Comparison of ENCODE assay signal across 8 cellular contexts in genomic region chr2:60439219-60439974, GRCh38.
DNase-seq lines count a peak whose midpoint lies in the region; ATAC-seq, FAIRE-seq and TF ChIP-seq lines count a peak whose summit lies in the region.

No MANE protein-coding gene starts in this region.

- H3K4me1 ChIP-seq in keratinocyte (ENCODE audit: control insufficient read depth, extremely low read depth, insufficient read depth, low read length): peaks cover 19% of the 10 kb centered on the region

- H2AFZ ChIP-seq in keratinocyte (ENCODE audit: control insufficient read depth, low read length): no peak overlapping the region

- peak; percentile 96 for ATAC-seq in HG03095 (IDR thresholded peaks at IDR 0.05; ENCODE audit: unreplicated experiment)

- POLR2A ChIA-PET in BJ (lab: Charles Lee): no interaction called here

- H3K4me3 ChIP-seq in BJ (ENCODE audit: low read depth, low read length): no peak overlapping the region
- no peak overlapping the region for H3K4me3 ChIP-seq in keratinocyte (ENCODE audit: control insufficient read depth in 2 of 3, extremely low read depth in 1 of 3, insufficient read depth in 2 of 3, low read depth in 1 of 3, low read length in 3 of 3)

- FAIRE-seq in keratinocyte (lab: Jason Lieb, UNC): no peak

- H3K4me2 ChIP-seq in keratinocyte (ENCODE audit: control insufficient read depth, extremely low read depth, insufficient read depth, low read depth, low read length): no peak overlapping the region

- H3K27me3 ChIP-seq in BJ (ENCODE audit: control insufficient read depth, insufficient read depth, low read length): no peaks in the 10 kb centered on the region
- no peaks in the 10 kb centered on the region for H3K27me3 ChIP-seq in keratinocyte (ENCODE audit: control insufficient read depth, extremely low read depth, insufficient read depth, low read length)

- DNase-seq in BJ (ENCODE audit: low read depth) (no peak), GM19238 (ENCODE audit: insufficient read length, low spot score) (peak; percentile 76), SKM-1 (lab: John Stamatoyannopoulos, UW; ENCODE audit: unreplicated experiment) (peak; percentile 97), keratinocyte (ENCODE audit: low read depth, low spot score) (no peak), ureter (ENCODE audit: low spot score) (no peak)
- no peak for DNase-seq in activated CD8-positive, alpha-beta memory T cell treated with anti-CD3 and anti-CD28 coated beads for 24 hours
- DNase-seq in stimulated activated CD8-positive, alpha-beta memory T cell treated with anti-CD3 and anti-CD28 coated beads, Interleukin-4, amount 100 ng/mL, for 48 hours: no peak

- H3K79me2 ChIP-seq in keratinocyte (ENCODE audit: control insufficient read depth, insufficient read depth, low read length): no peaks in the 10 kb centered on the region

- H3K27ac ChIP-seq in keratinocyte (ENCODE audit: control insufficient read depth, insufficient read depth, low read length): no peak overlapping the region

- no peak overlapping the region for H3K9ac ChIP-seq in keratinocyte (ENCODE audit: control insufficient read depth, extremely low read depth, insufficient read depth, low read length)

- dilution Hi-C loops in keratinocyte (cut with MboI; ENCODE audit: extremely low pct_ligation_motif_present, low sequenced_read_pairs): no loop called here

- no peaks in the 10 kb centered on the region for H4K20me1 ChIP-seq in keratinocyte (ENCODE audit: control insufficient read depth, extremely low read depth, insufficient read depth, low read length)

- no peaks in the 10 kb centered on the region for H3K9me3 ChIP-seq in keratinocyte (ENCODE audit: control insufficient read depth, low read depth, low read length)

- no peaks in the 10 kb centered on the region for H3K9me1 ChIP-seq in keratinocyte (ENCODE audit: control insufficient read depth, extremely low read depth, insufficient read depth, low read length)

- TF ChIP-seq CTCF in BJ (IDR thresholded peaks at IDR 0.05; ENCODE audit: insufficient read depth, low read depth, low read length): 0 out of 2 replicates have a peak, but pooled peaks have one; percentile 26
- TF ChIP-seq CTCF in keratinocyte (optimal IDR thresholded peaks at IDR 0.05 in 1 of 3, IDR thresholded peaks at IDR 0.05 in 1 of 3, conservative IDR thresholded peaks at IDR 0.05 in 1 of 3; ENCODE audit: extremely low read depth in 1 of 3, insufficient read depth in 2 of 3, low read length in 3 of 3): peak; percentile 45 to 71 (median 45)

- CTCF ChIA-PET in BJ (lab: Yijun Ruan, JAX): interaction anchor here (1.0 to 1.7 kb wide), 4 partner anchors 8 to 89 kb away, joined by 3 to 4 read pairs (median 3); no protein-coding TSS in a partner anchor

- H3K36me3 ChIP-seq in BJ (ENCODE audit: control insufficient read depth, insufficient read depth, low read length) (no peaks in the 10 kb centered on the region), keratinocyte (ENCODE audit: control insufficient read depth in 2 of 2, extremely low read depth in 1 of 2, insufficient read depth in 2 of 2, low read length in 2 of 2) (no peaks in the 10 kb centered on the region)

Comparison
In these comparisons a context has a peak if more than half of its experiments do, and no peak if none do; other contexts are left out.
1. DNase-seq: peak in GM19238 (single experiment) and SKM-1 (single experiment); none in BJ (single experiment), keratinocyte (single experiment), activated CD8-positive, alpha-beta memory T cell treated with anti-CD3 and anti-CD28 coated beads for 24 hours (single experiment), ureter (single experiment) and stimulated activated CD8-positive, alpha-beta memory T cell treated with anti-CD3 and anti-CD28 coated beads, Interleukin-4, amount 100 ng/mL, for 48 hours (single experiment).